20 cellular contexts compared by ENCODE assay signal in genomic region chrX:53616921-53617320, GRCh38.
"Had no signal": no experiment of that assay in that cellular context is flagged by ENCODE, and none has a peak within 500 bp of the region (broad histone marks: within the 10 kb centered on the region; RNA-seq: fewer than 3 reads in every experiment).

No MANE protein-coding gene starts in this region.

- DNase-seq: activated CD4-positive, alpha-beta T cell treated with anti-CD3 and anti-CD28 coated beads, Interleukin-2, amount 50 U/mL, for 1 hour; activated CD4-positive, CD25-positive, alpha-beta regulatory T cell treated with anti-CD3 and anti-CD28 coated beads, Interleukin-2, amount 50 U/mL, for 72 hours; activated CD8-positive, alpha-beta memory T cell treated with anti-CD3 and anti-CD28 coated beads, Interleukin-2, amount 50 U/mL, for 4 hours; activated naive CD4-positive, alpha-beta T cell; aorta; dermis blood vessel endothelial cell; effector memory CD4-positive, alpha-beta T cell; esophagus squamous epithelium; immature natural killer cell; mesenchymal stem cell; mucosa of descending colon; naive B cell; ovary; psoas muscle; right cardiac atrium; stimulated activated CD4-positive, alpha-beta T cell treated with anti-CD3 and anti-CD28 coated beads, Interleukin-2, amount 100 ng/mL, for 24 hours; stimulated activated naive CD4-positive, alpha-beta T cell treated with Interleukin-2 at 50 U/mL for 16 hours; transverse colon had no signal

- H3K27ac Mint-ChIP-seq: activated T-helper 1 cell treated with anti-CD3 and anti-CD28 coated beads, Interleukin-12 subunit alpha, Interleukin-12 subunit beta, Interleukin-2, Interleukin-4 antibody, amounts not matched to agents 30 ng/mL and 10 ng/mL and 1 ng/mL, durations not matched to agents 14 hours and 24 hours and 36 hours; T-helper 1 cell treated with Interleukin-12 subunit alpha and Interleukin-12 subunit beta and Interleukin-4 antibody, amounts not matched to agents 30 μg/mL and 1 μg/mL, for 36 hours had no signal

- H3K4me1 Mint-ChIP-seq: immature natural killer cell had no signal

- H3K4me3 Mint-ChIP-seq: activated T-helper 1 cell treated with anti-CD3 and anti-CD28 coated beads, Interleukin-12 subunit alpha, Interleukin-12 subunit beta, Interleukin-2, Interleukin-4 antibody, amounts not matched to agents 30 ng/mL and 10 ng/mL and 1 ng/mL, durations not matched to agents 14 hours and 24 hours and 36 hours; immature natural killer cell; naive B cell; T-helper 1 cell treated with Interleukin-12 subunit alpha and Interleukin-12 subunit beta and Interleukin-4 antibody, amounts not matched to agents 30 μg/mL and 1 μg/mL, for 36 hours had no signal

- ATAC-seq: mucosa of descending colon, psoas muscle, right cardiac atrium had no signal

- H3K9me3 Mint-ChIP-seq: activated T-helper 1 cell treated with anti-CD3 and anti-CD28 coated beads, Interleukin-12 subunit alpha, Interleukin-12 subunit beta, Interleukin-2, Interleukin-4 antibody, amounts not matched to agents 30 ng/mL and 10 ng/mL and 1 ng/mL, durations not matched to agents 14 hours and 24 hours and 36 hours; immature natural killer cell; T-helper 1 cell treated with Interleukin-12 subunit alpha and Interleukin-12 subunit beta and Interleukin-4 antibody, amounts not matched to agents 30 μg/mL and 1 μg/mL, for 36 hours had no signal

- H3K27me3 Mint-ChIP-seq: naive B cell had no signal

- H3K36me3 Mint-ChIP-seq: naive B cell had no signal
